Comparison of ENCODE assay signal across 12 cellular contexts in genomic region chr2:113407446-113408099, GRCh38. TPM values are rescaled to one million over a fixed set of nuclear protein-coding genes. Genes with fewer than 3 reads are reported as not detected.
A peak's percentile ranks its signal among the peaks of the same experiment; 100 is the strongest.
DNase-seq lines count a peak whose midpoint lies in the region; ATAC-seq and TF ChIP-seq lines count a peak whose summit lies in the region.
"Had no signal": no experiment of that assay in that cellular context is flagged by ENCODE, and none has a peak within 500 bp of the region (broad histone marks: within the 10 kb centered on the region; RNA-seq: fewer than 3 reads in every experiment).

No MANE protein-coding gene starts in this region.

- no peak overlapping the region for H3K23ac ChIP-seq in mesendoderm (ENCODE audit: low read length)

- H3K9ac ChIP-seq in MM.1S (ENCODE audit: low read length) (no peak overlapping the region), mesendoderm (ENCODE audit: low read length) (no peak overlapping the region)

- no peaks in the 10 kb centered on the region for H3K27me3 ChIP-seq in MM.1S (replicated peaks; ENCODE audit: insufficient read depth, low read length)
- H3K27me3 ChIP-seq in mesendoderm (ENCODE audit: insufficient read depth, low read length, poor library complexity) = no peaks in the 10 kb centered on the region

- H3K56ac ChIP-seq in mesendoderm (ENCODE audit: low read length) = no peak overlapping the region

- no peak overlapping the region for H3K27ac Mint-ChIP-seq in chondrocyte (ENCODE audit: unreplicated experiment)

- no peak overlapping the region for H2AK5ac ChIP-seq in mesendoderm (ENCODE audit: low read length)

- H3K4me2 ChIP-seq in MM.1S (ENCODE audit: low read depth, low read length) (no peak overlapping the region), mesendoderm (ENCODE audit: low read length) (no peak overlapping the region)

- no peak overlapping the region for H2BK120ac ChIP-seq in mesendoderm (ENCODE audit: low read depth, low read length)

- H3K9me3 ChIP-seq in MM.1S (replicated peaks; ENCODE audit: insufficient read depth, low read length) = no peaks in the 10 kb centered on the region
- H3K9me3 ChIP-seq: sigmoid colon had no signal

- DNase-seq in Daoy (ENCODE audit: low read depth) (peak; percentile 19), MM.1S (no peak), chondrocyte (ENCODE audit: low spot score) (no peak), mesendoderm (peak; percentile 53), NCI-H146 treated with DMSO at 0.1 percent for 48 hours (lab: John Stamatoyannopoulos, UW; ENCODE audit: unreplicated experiment) (no peak), inferior parietal cortex (ENCODE audit: extremely low spot score) (no peak), NCI-H2227 treated with DMSO at 0.1 percent for 48 hours (lab: John Stamatoyannopoulos, UW) (no peak)
- no peak for DNase-seq in activated T-cell treated with anti-CD3 and anti-CD28 coated beads, Interleukin-2, amount 50 U/mL, for 4 hours
- DNase-seq: activated T-cell treated with anti-CD3 and anti-CD28 coated beads, Interleukin-2, amount 50 U/mL, for 1 hour; kidney; sigmoid colon; T-helper 2 cell had no signal

- no CpG with 5 or more reads among the region's 3 CpGs for WGBS in mesendoderm (ENCODE audit: extremely low coverage, insufficient coverage, low lambda C conversion rate)

- peaks cover 31% of the 10 kb centered on the region for H3K27me3 Mint-ChIP-seq in chondrocyte (ENCODE audit: low read depth)
- H3K27me3 Mint-ChIP-seq in activated T-cell treated with anti-CD3 and anti-CD28 coated beads, Interleukin-2, amount 50 U/mL, for 4 hours (ENCODE audit: low read depth) = peaks cover 40% of the 10 kb centered on the region

- no peak overlapping the region for H3K4me3 Mint-ChIP-seq in chondrocyte (ENCODE audit: unreplicated experiment)
- no peak overlapping the region for H3K4me3 Mint-ChIP-seq in activated T-cell treated with anti-CD3 and anti-CD28 coated beads, Interleukin-2, amount 50 U/mL, for 4 hours

- no peaks in the 10 kb centered on the region for H3K79me2 ChIP-seq in MM.1S (ENCODE audit: low read length)
- no peaks in the 10 kb centered on the region for H3K79me2 ChIP-seq in mesendoderm (ENCODE audit: control insufficient read depth, insufficient read depth, low read length)

- H3K4ac ChIP-seq in mesendoderm (ENCODE audit: low read depth, low read length) = no peak overlapping the region

- no peak overlapping the region for H3K18ac ChIP-seq in mesendoderm (ENCODE audit: low read length)

- H4K5ac ChIP-seq in mesendoderm (ENCODE audit: low read length) = no peak overlapping the region

- H3K79me1 ChIP-seq in mesendoderm (ENCODE audit: low read length) = no peaks in the 10 kb centered on the region

- H3K4me3 ChIP-seq in MM.1S (ENCODE audit: low read length) = no peak overlapping the region
- no peak overlapping the region for H3K4me3 ChIP-seq in mesendoderm (ENCODE audit: low read length)
- H3K4me3 ChIP-seq: sigmoid colon had no signal

- ATAC-seq in activated T-cell treated with anti-CD3 and anti-CD28 coated beads, Interleukin-2, amount 50 U/mL, for 4 hours = no peak

- TF ChIP-seq CTCF in MM.1S (IDR thresholded peaks at IDR 0.05; ENCODE audit: low read length) = 0 out of 2 replicates have a peak, but pooled peaks have one; percentile 16
- TF ChIP-seq CTCF in chondrocyte (IDR thresholded peaks at IDR 0.05) = peak; percentile 54

- H3K4me1 ChIP-seq in MM.1S (ENCODE audit: low read length) = peaks cover 10% of the 10 kb centered on the region; the same call in 1 of the 2 replicates
- H3K4me1 ChIP-seq in mesendoderm (ENCODE audit: control insufficient read depth, low read depth, low read length) = no peaks in the 10 kb centered on the region
- H3K4me1 ChIP-seq: sigmoid colon had no signal

- no peaks in the 10 kb centered on the region for H4K20me1 ChIP-seq in MM.1S (ENCODE audit: insufficient read depth, low read length)

- no peaks in the 10 kb centered on the region for H3F3A ChIP-seq in MM.1S (ENCODE audit: insufficient read depth, low read length)

- H3K27ac ChIP-seq in MM.1S (ENCODE audit: low read length) (no peak overlapping the region), mesendoderm (ENCODE audit: low read depth, low read length) (no peak overlapping the region)
- H3K27ac ChIP-seq: sigmoid colon had no signal

- H2AFZ ChIP-seq in MM.1S (ENCODE audit: low read length) = no peak overlapping the region

- H2BK5ac ChIP-seq in mesendoderm (ENCODE audit: low read length) = no peak overlapping the region

- no peaks in the 10 kb centered on the region for H3K36me3 Mint-ChIP-seq in chondrocyte (ENCODE audit: low read depth)
- H3K36me3 Mint-ChIP-seq in activated T-cell treated with anti-CD3 and anti-CD28 coated beads, Interleukin-2, amount 50 U/mL, for 4 hours (ENCODE audit: insufficient read depth) = no peaks in the 10 kb centered on the region

- no peaks in the 10 kb centered on the region for H3K9me2 ChIP-seq in MM.1S (replicated peaks; ENCODE audit: insufficient read depth, low read length)

- no peaks in the 10 kb centered on the region for H3K9me3 Mint-ChIP-seq in chondrocyte (ENCODE audit: low read depth)
- no peaks in the 10 kb centered on the region for H3K9me3 Mint-ChIP-seq in activated T-cell treated with anti-CD3 and anti-CD28 coated beads, Interleukin-2, amount 50 U/mL, for 4 hours

- no peaks in the 10 kb centered on the region for H3K4me1 Mint-ChIP-seq in chondrocyte (ENCODE audit: low read depth)
- H3K4me1 Mint-ChIP-seq in activated T-cell treated with anti-CD3 and anti-CD28 coated beads, Interleukin-2, amount 50 U/mL, for 4 hours (ENCODE audit: low read depth) = no peaks in the 10 kb centered on the region

- H3K36me3 ChIP-seq in MM.1S (replicated peaks; ENCODE audit: insufficient read depth, low read length) (no peaks in the 10 kb centered on the region), mesendoderm (ENCODE audit: control insufficient read depth, insufficient read depth, low read length) (no peaks in the 10 kb centered on the region)
- H3K36me3 ChIP-seq: sigmoid colon had no signal

- no peak overlapping the region for H4K8ac ChIP-seq in mesendoderm (ENCODE audit: low read depth, low read length)

- H2BK15ac ChIP-seq in mesendoderm (replicated peaks; ENCODE audit: low read depth) = no peak overlapping the region

RNA-seq across cellular contexts. Expression of gene ZNG1B, which starts 29.9 kb away (rescaled TPM):
- total RNA-seq in Daoy (2014; rRNA removed; shearing (Covaris generic)) = 42.5 and 58.1 TPM in 2 replicates
- 27.9 to 36.1 TPM (median 29.9 TPM) in 3 replicates for total RNA-seq in chondrocyte
- 36.8 TPM for polyA plus RNA-seq in mesendoderm (2013, experiment 1 of 2)
- 36.0 TPM for polyA plus RNA-seq in mesendoderm (2013, experiment 2 of 2)
- total RNA-seq in activated T-cell treated with anti-CD3 and anti-CD28 coated beads, Interleukin-2, amount 50 U/mL, for 4 hours = 10 to 100 TPM; 45.8 to 50.1 (median 49.2) TPM

Comparison
In these comparisons a context has a peak if more than half of its experiments do, and no peak if none do; other contexts are left out.
1. DNase-seq: peak in Daoy (single experiment) and mesendoderm (single experiment); none in MM.1S (single experiment), chondrocyte (single experiment), activated T-cell treated with anti-CD3 and anti-CD28 coated beads, Interleukin-2, amount 50 U/mL, for 4 hours (single experiment), NCI-H146 treated with DMSO at 0.1 percent for 48 hours (single experiment), inferior parietal cortex (single experiment) and NCI-H2227 treated with DMSO at 0.1 percent for 48 hours (single experiment).